ENCODE assay signal across 17 cellular contexts in the genomic region with DNA sequence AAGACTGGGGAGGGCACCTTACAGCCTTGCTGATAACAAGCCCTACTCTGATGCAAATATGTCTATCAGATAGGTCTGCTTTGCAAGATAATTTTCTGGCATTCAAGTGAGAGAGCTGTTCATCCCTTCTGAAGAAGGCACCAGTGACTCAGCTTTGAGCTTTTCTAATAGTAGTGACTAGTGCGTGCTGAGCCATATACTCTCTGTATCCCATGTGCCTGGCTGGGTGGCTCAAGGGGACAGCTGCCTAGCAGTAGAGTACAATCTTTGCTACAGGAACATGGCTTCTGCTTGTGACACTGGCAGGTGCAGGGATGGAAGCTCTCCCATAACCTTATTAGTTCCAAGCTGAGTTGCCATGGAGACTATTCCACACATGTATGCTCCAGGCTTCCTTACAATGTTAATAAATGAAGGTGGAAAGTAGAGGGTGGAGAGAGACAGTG. TPM values are rescaled to one million over a fixed set of nuclear protein-coding genes. Genes with fewer than 3 reads are reported as not detected.
DNase-seq lines count a peak whose midpoint lies in the region; ATAC-seq and TF ChIP-seq lines count a peak whose summit lies in the region.
"Had no signal": no experiment of that assay in that cellular context is flagged by ENCODE, and none has a peak within 500 bp of the region (broad histone marks: within the 10 kb centered on the region; RNA-seq: fewer than 3 reads in every experiment).

No MANE protein-coding gene starts in this region.

- DNase-seq in NCI-H2029 (lab: John Stamatoyannopoulos, UW) (peak; percentile 5), NCI-H2029 treated with DMSO at 0.1 percent for 48 hours (lab: John Stamatoyannopoulos, UW) (no peak), NCI-H526 treated with DMSO at 0.1 percent for 48 hours (lab: John Stamatoyannopoulos, UW) (peak; percentile 38), cerebellar cortex (ENCODE audit: low spot score) (peak; percentile 41), HFFc6 (no peak)
- DNase-seq in stimulated activated effector memory CD8-positive, alpha-beta T cell treated with anti-CD3 and anti-CD28 coated beads, Interleukin-12 subunit alpha, Interleukin-12 subunit beta, amount 100 ng/mL, for 72 hours (ENCODE audit: low spot score in 2 of 2) = no peak
- DNase-seq: activated CD4-positive, alpha-beta memory T cell treated with anti-CD3 and anti-CD28 coated beads, Interleukin-2, amount 10 ng/mL, durations not matched to agents 7 days and 5 days; CD8-positive, alpha-beta T cell; GDM1; heart left ventricle; mucosa of descending colon; NCI-H1694; SHP77 treated with DMSO at 0.1 percent for 48 hours; T1000 had no signal

- no peaks in the 10 kb centered on the region for H3K9me3 Mint-ChIP-seq in stimulated activated effector memory CD8-positive, alpha-beta T cell treated with anti-CD3 and anti-CD28 coated beads, Interleukin-12 subunit alpha, Interleukin-12 subunit beta, amount 100 ng/mL, for 72 hours
- H3K9me3 Mint-ChIP-seq in HFFc6 = no peaks in the 10 kb centered on the region
- H3K9me3 Mint-ChIP-seq: activated CD4-positive, alpha-beta memory T cell treated with anti-CD3 and anti-CD28 coated beads, Interleukin-2, amount 10 ng/mL, durations not matched to agents 7 days and 5 days; CD8-positive, alpha-beta T cell had no signal

- peak overlapping the region; percentile 43 for H3K27ac Mint-ChIP-seq in stimulated activated effector memory CD8-positive, alpha-beta T cell treated with anti-CD3 and anti-CD28 coated beads, Interleukin-12 subunit alpha, Interleukin-12 subunit beta, amount 100 ng/mL, for 72 hours
- H3K27ac Mint-ChIP-seq in HFFc6 = no peak overlapping the region
- H3K27ac Mint-ChIP-seq: activated CD4-positive, alpha-beta memory T cell treated with anti-CD3 and anti-CD28 coated beads, Interleukin-2, amount 10 ng/mL, durations not matched to agents 7 days and 5 days; CD8-positive, alpha-beta T cell had no signal

- H3K4me3 Mint-ChIP-seq in stimulated activated effector memory CD8-positive, alpha-beta T cell treated with anti-CD3 and anti-CD28 coated beads, Interleukin-12 subunit alpha, Interleukin-12 subunit beta, amount 100 ng/mL, for 72 hours = no peak overlapping the region
- H3K4me3 Mint-ChIP-seq in HFFc6 = no peak overlapping the region
- H3K4me3 Mint-ChIP-seq: activated CD4-positive, alpha-beta memory T cell treated with anti-CD3 and anti-CD28 coated beads, Interleukin-2, amount 10 ng/mL, durations not matched to agents 7 days and 5 days; CD8-positive, alpha-beta T cell had no signal

- peaks cover 10% of the 10 kb centered on the region for H3K4me1 Mint-ChIP-seq in stimulated activated effector memory CD8-positive, alpha-beta T cell treated with anti-CD3 and anti-CD28 coated beads, Interleukin-12 subunit alpha, Interleukin-12 subunit beta, amount 100 ng/mL, for 72 hours
- no peaks in the 10 kb centered on the region for H3K4me1 Mint-ChIP-seq in HFFc6 (ENCODE audit: low read depth)

- H3K27me3 Mint-ChIP-seq in HFFc6 (ENCODE audit: insufficient read depth) = no peaks in the 10 kb centered on the region; the same call in none of the 2 replicates
- H3K27me3 Mint-ChIP-seq: activated CD4-positive, alpha-beta memory T cell treated with anti-CD3 and anti-CD28 coated beads, Interleukin-2, amount 10 ng/mL, durations not matched to agents 7 days and 5 days had no signal

- H3K36me3 Mint-ChIP-seq in stimulated activated effector memory CD8-positive, alpha-beta T cell treated with anti-CD3 and anti-CD28 coated beads, Interleukin-12 subunit alpha, Interleukin-12 subunit beta, amount 100 ng/mL, for 72 hours = peaks cover 63% of the 10 kb centered on the region
- H3K36me3 Mint-ChIP-seq in HFFc6 (ENCODE audit: low read depth) = no peaks in the 10 kb centered on the region

- peak; percentile 48 for ATAC-seq in stimulated activated effector memory CD8-positive, alpha-beta T cell treated with anti-CD3 and anti-CD28 coated beads, Interleukin-12 subunit alpha, Interleukin-12 subunit beta, amount 100 ng/mL, for 72 hours
- ATAC-seq in HG03439 (IDR thresholded peaks at IDR 0.05; ENCODE audit: unreplicated experiment) (no peak), GM18519 (IDR thresholded peaks at IDR 0.05; ENCODE audit: low FRiP score, unreplicated experiment) (no peak)
- ATAC-seq: CD8-positive, alpha-beta T cell; heart left ventricle; mucosa of descending colon had no signal

- TF ChIP-seq CTCF in HFFc6 (IDR thresholded peaks at IDR 0.05) = no peak

RNA-seq across cellular contexts. Expression of a gene that starts 35.0 kb away (rescaled TPM):
- under 1 TPM in 1 of 6 experiments, not detected in 5; 0.06 TPM for total RNA-seq in HFFc6 (2021; fragmentation: NEBNext Ultra II Directional; extraction: Animal tissue kit (Norgen Biotek cat#: 25700))
- total RNA-seq: activated CD4-positive, alpha-beta memory T cell treated with anti-CD3 and anti-CD28 coated beads, Interleukin-2, amount 10 ng/mL, durations not matched to agents 7 days and 5 days; osteocyte had no signal

Comparison
In these comparisons a context has a peak if more than half of its experiments do, and no peak if none do; other contexts are left out.
1. DNase-seq: peak in NCI-H2029 (single experiment), NCI-H526 treated with DMSO at 0.1 percent for 48 hours (single experiment) and cerebellar cortex (single experiment); none in NCI-H2029 treated with DMSO at 0.1 percent for 48 hours (single experiment), stimulated activated effector memory CD8-positive, alpha-beta T cell treated with anti-CD3 and anti-CD28 coated beads, Interleukin-12 subunit alpha, Interleukin-12 subunit beta, amount 100 ng/mL, for 72 hours (0 of 2) and HFFc6 (single experiment).